Comparison of ENCODE assay signal across 27 cellular contexts in genomic region chr14:104518659-104519350, GRCh38.
"Had no signal": no experiment of that assay in that cellular context is flagged by ENCODE, and none has a peak within 500 bp of the region (broad histone marks: within the 10 kb centered on the region; RNA-seq: fewer than 3 reads in every experiment).

No MANE protein-coding gene starts in this region.

- H3K4me3 Mint-ChIP-seq: activated B cell treated with CpG ODN at 0.5 μM for 24 hours; activated naive CD8-positive, alpha-beta T cell treated with anti-CD3 and anti-CD28 coated beads for 36 hours; activated T-cell treated with anti-CD3 and anti-CD28 coated beads, Interleukin-2, amount 50 U/mL, for 72 hours; natural killer cell treated with Interleukin-12 subunit alpha and Interleukin-12 subunit beta and Interleukin-15 and Interleukin-18, amount 100 ng/mL, for 72 hours; stimulated activated effector memory CD8-positive, alpha-beta T cell treated with anti-CD3 and anti-CD28 coated beads, Interleukin-12 subunit alpha, Interleukin-12 subunit beta, amount 100 ng/mL, for 72 hours; T-cell; T-helper 2 cell treated with Interferon-gamma antibody and Interleukin-4, amounts not matched to agents 5 μg/mL and 100 μg/mL, for 36 hours had no signal

- H3K4me3 ChIP-seq: adrenal gland, body of pancreas, gastroesophageal sphincter, hepatocyte, left lung, lower lobe of right lung, mucosa of descending colon, ovary, right lobe of liver, suprapubic skin, tibial artery had no signal

- H3K9me3 ChIP-seq: adrenal gland, lower lobe of right lung, ovary, right lobe of liver had no signal

- ATAC-seq: activated T-cell treated with anti-CD3 and anti-CD28 coated beads, Interleukin-2, amount 50 U/mL, for 72 hours; body of pancreas; gastroesophageal sphincter; left lung; lower lobe of right lung; mucosa of descending colon; natural killer cell treated with Interleukin-12 subunit alpha and Interleukin-12 subunit beta and Interleukin-15 and Interleukin-18, amount 100 ng/mL, for 72 hours; right lobe of liver; stimulated activated effector memory CD8-positive, alpha-beta T cell treated with anti-CD3 and anti-CD28 coated beads, Interleukin-12 subunit alpha, Interleukin-12 subunit beta, amount 100 ng/mL, for 72 hours; T-cell had no signal

- H3K27me3 Mint-ChIP-seq: activated naive CD8-positive, alpha-beta T cell treated with anti-CD3 and anti-CD28 coated beads for 36 hours had no signal

- H3K4me1 ChIP-seq: adrenal gland, body of pancreas, gastroesophageal sphincter, left lung, lower lobe of right lung, right lobe of liver, tibial artery had no signal

- H3K36me3 Mint-ChIP-seq: activated naive CD8-positive, alpha-beta T cell treated with anti-CD3 and anti-CD28 coated beads for 36 hours; natural killer cell treated with Interleukin-12 subunit alpha and Interleukin-12 subunit beta and Interleukin-15 and Interleukin-18, amount 100 ng/mL, for 72 hours; stimulated activated effector memory CD8-positive, alpha-beta T cell treated with anti-CD3 and anti-CD28 coated beads, Interleukin-12 subunit alpha, Interleukin-12 subunit beta, amount 100 ng/mL, for 72 hours; T-cell had no signal

- H3K27ac Mint-ChIP-seq: activated B cell treated with CpG ODN at 0.5 μM for 24 hours; activated naive CD8-positive, alpha-beta T cell treated with anti-CD3 and anti-CD28 coated beads for 36 hours; activated T-cell treated with anti-CD3 and anti-CD28 coated beads, Interleukin-2, amount 50 U/mL, for 72 hours; natural killer cell treated with Interleukin-12 subunit alpha and Interleukin-12 subunit beta and Interleukin-15 and Interleukin-18, amount 100 ng/mL, for 72 hours; progenitor cell of endocrine pancreas; stimulated activated effector memory CD8-positive, alpha-beta T cell treated with anti-CD3 and anti-CD28 coated beads, Interleukin-12 subunit alpha, Interleukin-12 subunit beta, amount 100 ng/mL, for 72 hours; T-cell; T-helper 2 cell treated with Interferon-gamma antibody and Interleukin-4, amounts not matched to agents 5 μg/mL and 100 μg/mL, for 36 hours had no signal

- H3K27me3 ChIP-seq: adrenal gland, body of pancreas, hepatocyte, ovary, right lobe of liver had no signal

- DNase-seq: activated B cell treated with CpG ODN at 0.5 μM for 24 hours; activated CD4-positive, alpha-beta T cell treated with anti-CD3 and anti-CD28 coated beads, Interleukin-2, amount 50 U/mL, for 4 hours; activated naive CD4-positive, alpha-beta T cell; activated naive CD8-positive, alpha-beta T cell treated with anti-CD3 and anti-CD28 coated beads for 36 hours; activated T-cell treated with anti-CD3 and anti-CD28 coated beads for 4 hours; activated T-cell treated with anti-CD3 and anti-CD28 coated beads, Interleukin-2, amount 50 U/mL, for 72 hours; aorta; body of pancreas; caudate nucleus; left lung; lower lobe of right lung; mesenchymal stem cell; mucosa of descending colon; ovary; right lobe of liver; stimulated activated CD4-positive, alpha-beta T cell treated with anti-CD3 and anti-CD28 coated beads, Interleukin-12 subunit alpha, Interleukin-12 subunit beta, amount 100 ng/mL, for 4 hours; stimulated activated CD4-positive, alpha-beta T cell treated with anti-CD3 and anti-CD28 coated beads, Interleukin-4, amount 100 ng/mL, for 1 hour; T-cell; tibial artery had no signal

- H3K27ac ChIP-seq: adrenal gland, body of pancreas, gastroesophageal sphincter, hepatocyte, left lung, lower lobe of right lung, ovary, right lobe of liver, suprapubic skin, tibial artery had no signal

- H3K36me3 ChIP-seq: adrenal gland, gastroesophageal sphincter, left lung, lower lobe of right lung, ovary, right lobe of liver, suprapubic skin, tibial artery had no signal

- H3K9me3 Mint-ChIP-seq: stimulated activated effector memory CD8-positive, alpha-beta T cell treated with anti-CD3 and anti-CD28 coated beads, Interleukin-12 subunit alpha, Interleukin-12 subunit beta, amount 100 ng/mL, for 72 hours; T-helper 2 cell treated with Interferon-gamma antibody and Interleukin-4, amounts not matched to agents 5 μg/mL and 100 μg/mL, for 36 hours had no signal

- H3K4me1 Mint-ChIP-seq: activated B cell treated with CpG ODN at 0.5 μM for 24 hours; activated naive CD8-positive, alpha-beta T cell treated with anti-CD3 and anti-CD28 coated beads for 36 hours; stimulated activated effector memory CD8-positive, alpha-beta T cell treated with anti-CD3 and anti-CD28 coated beads, Interleukin-12 subunit alpha, Interleukin-12 subunit beta, amount 100 ng/mL, for 72 hours; T-cell had no signal
